Comparison of ENCODE assay signal across 12 cellular contexts in genomic region chr1:41738475-41738874, GRCh38.
DNase-seq lines count a peak whose midpoint lies in the region; ATAC-seq, FAIRE-seq and TF ChIP-seq lines count a peak whose summit lies in the region.
"Had no signal": no experiment of that assay in that cellular context is flagged by ENCODE, and none has a peak within 500 bp of the region (broad histone marks: within the 10 kb centered on the region; RNA-seq: fewer than 3 reads in every experiment).

No MANE protein-coding gene starts in this region.

- H3K4me1 ChIP-seq in keratinocyte (ENCODE audit: control insufficient read depth, extremely low read depth, insufficient read depth, low read length) (peaks cover 45% of the 10 kb centered on the region), hepatocyte (ENCODE audit: insufficient read depth) (no peaks in the 10 kb centered on the region)

- no peaks in the 10 kb centered on the region for H3K9me1 ChIP-seq in keratinocyte (ENCODE audit: control insufficient read depth, extremely low read depth, insufficient read depth, low read length)

- H3K4me3 ChIP-seq in keratinocyte (ENCODE audit: control insufficient read depth in 2 of 3, extremely low read depth in 1 of 3, insufficient read depth in 2 of 3, low read depth in 1 of 3, low read length in 3 of 3): no peak overlapping the region
- H3K4me3 ChIP-seq in hepatocyte: no peak overlapping the region
- H3K4me3 ChIP-seq: GM23338 had no signal

- H3K4me3 Mint-ChIP-seq in activated T-cell treated with anti-CD3 and anti-CD28 coated beads, Interleukin-2, amount 50 U/mL, for 24 hours: peak overlapping the region; percentile 67
- peak overlapping the region; percentile 66 for H3K4me3 Mint-ChIP-seq in activated T-helper 1 cell treated with anti-CD3 and anti-CD28 coated beads, Interleukin-12 subunit alpha, Interleukin-12 subunit beta, Interleukin-2, Interleukin-4 antibody, amounts not matched to agents 30 ng/mL and 10 ng/mL and 1 ng/mL, durations not matched to agents 14 hours and 24 hours and 36 hours
- H3K4me3 Mint-ChIP-seq: GM23338 had no signal

- H3K9ac ChIP-seq in keratinocyte (ENCODE audit: control insufficient read depth, extremely low read depth, insufficient read depth, low read length): no peak overlapping the region

- peak overlapping the region; percentile 99 for H3K27ac Mint-ChIP-seq in activated T-cell treated with anti-CD3 and anti-CD28 coated beads, Interleukin-2, amount 50 U/mL, for 24 hours
- H3K27ac Mint-ChIP-seq in activated T-helper 1 cell treated with anti-CD3 and anti-CD28 coated beads, Interleukin-12 subunit alpha, Interleukin-12 subunit beta, Interleukin-2, Interleukin-4 antibody, amounts not matched to agents 30 ng/mL and 10 ng/mL and 1 ng/mL, durations not matched to agents 14 hours and 24 hours and 36 hours: peak overlapping the region; percentile 98
- H3K27ac Mint-ChIP-seq: GM23338 had no signal

- 89% methylated on average over 2 of the region's 2 CpGs for WGBS in hepatocyte (ENCODE audit: low lambda C conversion rate, missing lambda C conversion rate)

- intact Hi-C loops in activated T-helper 1 cell treated with anti-CD3 and anti-CD28 coated beads, Interleukin-12 subunit alpha, Interleukin-12 subunit beta, Interleukin-2, Interleukin-4 antibody, amounts not matched to agents 30 ng/mL and 10 ng/mL and 1 ng/mL, durations not matched to agents 14 hours and 24 hours and 36 hours (cut with micrococcal nuclease): no loop called here

- H2AFZ ChIP-seq in keratinocyte (ENCODE audit: control insufficient read depth, low read length): no peak overlapping the region
- H2AFZ ChIP-seq in hepatocyte: no peak overlapping the region
- H2AFZ ChIP-seq: GM23338 had no signal

- H3K79me2 ChIP-seq in keratinocyte (ENCODE audit: control insufficient read depth, insufficient read depth, low read length) (no peaks in the 10 kb centered on the region), hepatocyte (no peaks in the 10 kb centered on the region)

- H3K36me3 Mint-ChIP-seq in activated T-cell treated with anti-CD3 and anti-CD28 coated beads, Interleukin-2, amount 50 U/mL, for 24 hours (ENCODE audit: low read depth): no peaks in the 10 kb centered on the region
- H3K36me3 Mint-ChIP-seq in activated T-helper 1 cell treated with anti-CD3 and anti-CD28 coated beads, Interleukin-12 subunit alpha, Interleukin-12 subunit beta, Interleukin-2, Interleukin-4 antibody, amounts not matched to agents 30 ng/mL and 10 ng/mL and 1 ng/mL, durations not matched to agents 14 hours and 24 hours and 36 hours (ENCODE audit: low read depth): peaks cover 5% of the 10 kb centered on the region

- dilution Hi-C loops in keratinocyte (cut with MboI; ENCODE audit: extremely low pct_ligation_motif_present, low sequenced_read_pairs): no loop called here

- TF ChIP-seq CTCF in keratinocyte (optimal IDR thresholded peaks at IDR 0.05 in 1 of 3, IDR thresholded peaks at IDR 0.05 in 1 of 3, conservative IDR thresholded peaks at IDR 0.05 in 1 of 3; ENCODE audit: extremely low read depth in 1 of 3, insufficient read depth in 2 of 3, low read length in 3 of 3) (no peak), hepatocyte (IDR thresholded peaks at IDR 0.05; ENCODE audit: poor library complexity) (no peak)

- H4K20me1 ChIP-seq in keratinocyte (ENCODE audit: control insufficient read depth, extremely low read depth, insufficient read depth, low read length) (no peaks in the 10 kb centered on the region), hepatocyte (ENCODE audit: insufficient read depth, poor library complexity, severe bottlenecking) (no peaks in the 10 kb centered on the region)

- H3K27me3 ChIP-seq in keratinocyte (ENCODE audit: control insufficient read depth, extremely low read depth, insufficient read depth, low read length) (peaks cover 3% of the 10 kb centered on the region), hepatocyte (no peaks in the 10 kb centered on the region)
- H3K27me3 ChIP-seq: Peyer's patch had no signal

- no peaks in the 10 kb centered on the region for H3K9me3 Mint-ChIP-seq in activated T-cell treated with anti-CD3 and anti-CD28 coated beads, Interleukin-2, amount 50 U/mL, for 24 hours
- H3K9me3 Mint-ChIP-seq in activated T-helper 1 cell treated with anti-CD3 and anti-CD28 coated beads, Interleukin-12 subunit alpha, Interleukin-12 subunit beta, Interleukin-2, Interleukin-4 antibody, amounts not matched to agents 30 ng/mL and 10 ng/mL and 1 ng/mL, durations not matched to agents 14 hours and 24 hours and 36 hours: no peaks in the 10 kb centered on the region
- H3K9me3 Mint-ChIP-seq: GM23338 had no signal

- H3K4me2 ChIP-seq in keratinocyte (ENCODE audit: control insufficient read depth, extremely low read depth, insufficient read depth, low read depth, low read length): peak overlapping the region; percentile 27
- no peak overlapping the region for H3K4me2 ChIP-seq in hepatocyte
- H3K4me2 ChIP-seq: GM23338 had no signal

- no peaks in the 10 kb centered on the region for H3K36me3 ChIP-seq in keratinocyte (ENCODE audit: control insufficient read depth in 2 of 2, extremely low read depth in 1 of 2, insufficient read depth in 2 of 2, low read length in 2 of 2)
- H3K36me3 ChIP-seq in hepatocyte (replicated peaks; ENCODE audit: insufficient read depth, low read depth): no peaks in the 10 kb centered on the region
- H3K36me3 ChIP-seq: Peyer's patch had no signal

- H3K9me2 ChIP-seq in hepatocyte (replicated peaks; ENCODE audit: insufficient read depth): no peaks in the 10 kb centered on the region

- FAIRE-seq in keratinocyte (lab: Jason Lieb, UNC): no peak
- FAIRE-seq: islet of Langerhans had no signal

- no peak overlapping the region for H3K27ac ChIP-seq in keratinocyte (ENCODE audit: control insufficient read depth, insufficient read depth, low read length)
- H3K27ac ChIP-seq in hepatocyte: no peak overlapping the region

- H3K4me1 Mint-ChIP-seq in activated T-cell treated with anti-CD3 and anti-CD28 coated beads, Interleukin-2, amount 50 U/mL, for 24 hours (ENCODE audit: low read depth): peaks cover 94% of the 10 kb centered on the region
- H3K4me1 Mint-ChIP-seq in activated T-helper 1 cell treated with anti-CD3 and anti-CD28 coated beads, Interleukin-12 subunit alpha, Interleukin-12 subunit beta, Interleukin-2, Interleukin-4 antibody, amounts not matched to agents 30 ng/mL and 10 ng/mL and 1 ng/mL, durations not matched to agents 14 hours and 24 hours and 36 hours (ENCODE audit: low read depth): peaks cover 91% of the 10 kb centered on the region

- DNase-seq in activated T-cell treated with anti-CD3 and anti-CD28 coated beads, Interleukin-2, amount 50 U/mL, for 24 hours: peak; percentile 51
- DNase-seq in activated T-cell treated with anti-CD3 and anti-CD28 coated beads for 4 hours (no peak), keratinocyte (ENCODE audit: low read depth, low spot score) (no peak), stromal cell of bone marrow (ENCODE audit: low read depth) (peak; percentile 60), hepatocyte (ENCODE audit: low spot score) (no peak), NCI-H2171 treated with DMSO at 0.1 percent for 48 hours (lab: John Stamatoyannopoulos, UW) (no peak)
- no peak for DNase-seq in activated T-helper 1 cell treated with anti-CD3 and anti-CD28 coated beads, Interleukin-12 subunit alpha, Interleukin-12 subunit beta, Interleukin-2, Interleukin-4 antibody, amounts not matched to agents 30 ng/mL and 10 ng/mL and 1 ng/mL, durations not matched to agents 14 hours and 24 hours and 36 hours (ENCODE audit: low spot score)
- DNase-seq: NCI-H1417 treated with DMSO at 0.1 percent for 48 hours had no signal

- ATAC-seq in GM21447 (IDR thresholded peaks at IDR 0.05; ENCODE audit: unreplicated experiment): no peak
- ATAC-seq: GM23338 had no signal

- H3K9me3 ChIP-seq in keratinocyte (ENCODE audit: control insufficient read depth, low read depth, low read length): no peaks in the 10 kb centered on the region
- H3K9me3 ChIP-seq in hepatocyte (ENCODE audit: low read depth): no peaks in the 10 kb centered on the region
- H3K9me3 ChIP-seq: Peyer's patch had no signal

- no peaks in the 10 kb centered on the region for H3K27me3 Mint-ChIP-seq in activated T-cell treated with anti-CD3 and anti-CD28 coated beads, Interleukin-2, amount 50 U/mL, for 24 hours
- peaks cover 2% of the 10 kb centered on the region for H3K27me3 Mint-ChIP-seq in activated T-helper 1 cell treated with anti-CD3 and anti-CD28 coated beads, Interleukin-12 subunit alpha, Interleukin-12 subunit beta, Interleukin-2, Interleukin-4 antibody, amounts not matched to agents 30 ng/mL and 10 ng/mL and 1 ng/mL, durations not matched to agents 14 hours and 24 hours and 36 hours (ENCODE audit: insufficient read depth)

Comparison
In these comparisons a context has a peak if more than half of its experiments do, and no peak if none do; other contexts are left out.
1. DNase-seq: peak in activated T-cell treated with anti-CD3 and anti-CD28 coated beads, Interleukin-2, amount 50 U/mL, for 24 hours (single experiment) and stromal cell of bone marrow (single experiment); none in activated T-cell treated with anti-CD3 and anti-CD28 coated beads for 4 hours (single experiment), activated T-helper 1 cell treated with anti-CD3 and anti-CD28 coated beads, Interleukin-12 subunit alpha, Interleukin-12 subunit beta, Interleukin-2, Interleukin-4 antibody, amounts not matched to agents 30 ng/mL and 10 ng/mL and 1 ng/mL, durations not matched to agents 14 hours and 24 hours and 36 hours (single experiment), keratinocyte (single experiment), hepatocyte (single experiment) and NCI-H2171 treated with DMSO at 0.1 percent for 48 hours (single experiment).